25 cellular contexts compared by ENCODE assay signal in the genomic region with DNA sequence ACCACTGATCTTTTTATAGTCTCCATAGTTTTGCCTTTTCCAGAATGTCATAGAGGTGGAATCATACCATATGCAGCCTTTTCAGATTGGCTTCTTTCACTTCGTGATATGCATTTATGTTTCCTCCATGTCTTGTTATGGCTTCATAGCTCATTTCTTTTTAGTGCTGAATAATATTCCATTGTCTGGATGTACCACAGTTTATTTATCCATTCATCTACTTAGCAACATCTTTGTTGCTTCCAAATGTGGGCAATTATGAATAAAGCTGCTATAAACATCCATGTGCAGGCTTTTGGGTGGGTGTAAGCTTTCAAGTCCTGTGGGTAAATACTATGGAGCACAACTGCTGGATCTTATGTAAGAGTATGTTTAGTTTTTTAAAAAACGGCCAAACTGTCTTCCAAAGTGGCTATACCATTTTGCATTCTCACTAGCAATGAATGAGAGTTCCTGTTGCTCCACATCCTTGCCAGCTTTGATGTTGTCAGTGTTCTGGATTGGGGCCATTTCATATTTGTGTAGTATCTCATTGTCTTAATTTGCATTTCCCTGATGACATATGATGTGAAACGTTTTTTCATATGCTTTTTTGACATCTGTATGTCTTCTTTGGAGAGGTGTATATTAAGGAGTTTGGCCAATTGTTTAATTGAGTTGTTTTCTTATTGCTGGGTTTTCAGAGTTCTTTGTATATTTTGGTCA. TPM values are rescaled to one million over a fixed set of nuclear protein-coding genes. Genes with fewer than 3 reads are reported as not detected.
"Had no signal": no experiment of that assay in that cellular context is flagged by ENCODE, and none has a peak within 500 bp of the region (broad histone marks: within the 10 kb centered on the region; RNA-seq: fewer than 3 reads in every experiment).

No MANE protein-coding gene starts in this region.

- H3K4me1 ChIP-seq: SJSA1 had no signal

- FAIRE-seq: RCC 7860 had no signal

- H3K9me3 ChIP-seq: SJSA1 had no signal

- H3K4me3 ChIP-seq: SJSA1 had no signal

- H3K27ac ChIP-seq: brain microvascular endothelial cell, SJSA1 had no signal

- H3K27me3 ChIP-seq: brain microvascular endothelial cell, SJSA1 had no signal

- DNase-seq: activated B cell treated with CpG ODN at 0.5 μM for 24 hours; activated CD4-positive, alpha-beta T cell treated with anti-CD3 and anti-CD28 coated beads for 1 hour; activated CD4-positive, alpha-beta T cell treated with anti-CD3 and anti-CD28 coated beads, Interleukin-2, amount 10 ng/mL, durations not matched to agents 24 days and 14 days; activated CD4-positive, alpha-beta T cell treated with anti-CD3 and anti-CD28 coated beads, Interleukin-2, amount 50 U/mL, for 48 hours; activated CD8-positive, alpha-beta memory T cell treated with anti-CD3 and anti-CD28 coated beads, Interleukin-2, amount 10 ng/mL, durations not matched to agents 7 days and 5 days; activated effector memory CD4-positive, alpha-beta T cell treated with anti-CD3 and anti-CD28 coated beads, Interleukin-2, amount 50 U/mL, for 16 hours; activated naive CD4-positive, alpha-beta T cell treated with Interleukin-2 at 50 U/mL for 16 hours; activated T-cell treated with anti-CD3 and anti-CD28 coated beads, Interleukin-2, amount 50 U/mL, for 24 hours; amygdala; brain microvascular endothelial cell; cerebellar nuclear complex; KG1; NCI-H1105; NCI-H1436; NCI-H1694 treated with DMSO at 0.1 percent for 48 hours; NCI-H2029 treated with DMSO at 0.1 percent for 48 hours; NCI-H446; NCI-H524; SHP77; T-helper 17 cell; T-helper 9 cell had no signal

- ATAC-seq: activated CD8-positive, alpha-beta memory T cell treated with anti-CD3 and anti-CD28 coated beads, Interleukin-2, amount 10 ng/mL, durations not matched to agents 7 days and 5 days; T-helper 17 cell had no signal

RNA-seq across cellular contexts. Expression of a gene that starts 20.6 kb away (rescaled TPM):
- total RNA-seq: cardiac septum, MCF 10A, SJSA1 had no signal
